28 cellular contexts compared by ENCODE assay signal in the genomic region with DNA sequence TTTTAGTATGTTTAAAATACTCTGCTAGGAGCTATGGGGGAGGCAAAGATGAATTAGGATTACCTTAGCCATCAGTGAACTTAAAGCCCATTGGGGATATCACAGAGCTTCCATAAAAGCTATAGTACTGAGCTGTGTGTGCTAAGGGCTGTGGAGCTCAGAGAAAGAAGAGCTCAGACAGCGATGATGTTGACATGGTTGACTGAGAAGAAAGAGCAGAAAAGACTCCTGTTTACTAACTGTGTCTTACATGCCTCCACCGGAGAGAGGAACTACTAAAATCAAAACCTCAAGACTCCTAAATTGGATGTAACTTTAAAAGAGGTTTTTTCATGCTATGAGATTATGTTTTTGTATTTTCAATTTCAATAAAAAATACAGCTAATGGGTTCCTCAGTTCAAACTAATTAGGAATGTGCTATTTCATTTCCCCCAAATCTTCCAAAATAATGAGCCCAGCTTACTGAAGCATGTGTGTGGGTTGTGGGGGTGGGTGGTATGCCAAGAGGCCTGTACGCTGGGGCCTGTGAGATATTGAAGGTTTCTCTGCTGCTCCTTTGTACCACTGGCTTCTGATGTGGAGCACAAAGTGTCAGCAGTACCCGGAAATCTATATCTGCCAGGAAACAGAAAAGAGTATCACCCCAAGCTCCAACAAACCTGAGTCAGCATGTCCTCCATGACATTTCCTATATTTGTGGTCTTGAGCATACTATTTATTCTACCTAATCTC. TPM values are rescaled to one million over a fixed set of nuclear protein-coding genes. Genes with fewer than 3 reads are reported as not detected.
DNase-seq lines count a peak whose midpoint lies in the region; ATAC-seq and TF ChIP-seq lines count a peak whose summit lies in the region.
"Had no signal": no experiment of that assay in that cellular context is flagged by ENCODE, and none has a peak within 500 bp of the region (broad histone marks: within the 10 kb centered on the region; RNA-seq: fewer than 3 reads in every experiment).

No MANE protein-coding gene starts in this region.

- H4K20me1 ChIP-seq in neural progenitor cell (ENCODE audit: low read depth) = no peaks in the 10 kb centered on the region

- no peaks in the 10 kb centered on the region for H3K36me3 ChIP-seq in CD8-positive, alpha-beta T cell (ENCODE audit: insufficient read depth, low read length)
- H3K36me3 ChIP-seq in neuronal stem cell (replicated peaks in 1 of 2; ENCODE audit: control insufficient read depth in 2 of 2, insufficient read depth in 2 of 2, low read length in 2 of 2) = no peaks in the 10 kb centered on the region
- no peaks in the 10 kb centered on the region for H3K36me3 ChIP-seq in neural progenitor cell
- H3K36me3 ChIP-seq: adrenal gland, right atrium auricular region, spleen had no signal

- no peak overlapping the region for H4K8ac ChIP-seq in neuronal stem cell (ENCODE audit: low read depth, low read length)

- no peak overlapping the region for H2BK15ac ChIP-seq in neuronal stem cell (ENCODE audit: low read length)

- no peak overlapping the region for H3K4me2 ChIP-seq in neuronal stem cell (ENCODE audit: insufficient read depth, low read length, poor library complexity, severe bottlenecking)
- H3K4me2 ChIP-seq in neural progenitor cell = no peak overlapping the region

- intact Hi-C loops in CD8-positive, alpha-beta T cell (cut with DNase I, micrococcal nuclease) = no loop called here
- intact Hi-C loops in activated B cell treated with CpG ODN at 0.5 μM for 24 hours (cut with micrococcal nuclease) = loop anchor here (5.0 kb wide), 1 partner anchor 82 kb away; no protein-coding TSS in a partner anchor

- H3K9ac ChIP-seq in neuronal stem cell (ENCODE audit: low read depth, low read length, poor library complexity) (no peak overlapping the region), neural progenitor cell (no peak overlapping the region)
- H3K9ac ChIP-seq: parathyroid adenoma had no signal

- no peaks in the 10 kb centered on the region for H3K4me1 ChIP-seq in CD8-positive, alpha-beta T cell (ENCODE audit: insufficient read depth, low read length)
- peaks cover 0 to 2% of the 10 kb centered on the region in 2 donors for H3K4me1 ChIP-seq in neuronal stem cell (ENCODE audit: control insufficient read depth in 2 of 2, insufficient read depth in 1 of 2, low read depth in 1 of 2, low read length in 2 of 2)
- H3K4me1 ChIP-seq in neural progenitor cell = no peaks in the 10 kb centered on the region
- H3K4me1 ChIP-seq: parathyroid adenoma, right atrium auricular region had no signal

- H3K27ac ChIP-seq in CD8-positive, alpha-beta T cell (ENCODE audit: low read depth, low read length) = no peak overlapping the region
- H3K27ac ChIP-seq in neuronal stem cell (replicated peaks; ENCODE audit: low read length) (no peak overlapping the region), neural progenitor cell (no peak overlapping the region)
- H3K27ac ChIP-seq: adrenal gland, dorsolateral prefrontal cortex, parathyroid adenoma, right atrium auricular region had no signal

- no peaks in the 10 kb centered on the region for H3K27me3 ChIP-seq in CD8-positive, alpha-beta T cell (ENCODE audit: insufficient read depth, low read length)
- H3K27me3 ChIP-seq in neuronal stem cell (ENCODE audit: control insufficient read depth in 3 of 3, insufficient read depth in 3 of 3, low read depth in 1 of 3, low read length in 3 of 3) (peaks cover 0 to 7% (median 0%) of the 10 kb centered on the region in 3 experiments), neural progenitor cell (peaks cover 15% of the 10 kb centered on the region)
- H3K27me3 ChIP-seq: adrenal gland, dorsolateral prefrontal cortex, right atrium auricular region, spleen had no signal

- H2BK120ac ChIP-seq in neuronal stem cell (ENCODE audit: low read depth, low read length) = no peak overlapping the region

- H3K23ac ChIP-seq in neuronal stem cell (ENCODE audit: low read depth, low read length, poor library complexity) = no peak overlapping the region

- no peak overlapping the region for H2BK12ac ChIP-seq in neuronal stem cell (ENCODE audit: low read length)

- ATAC-seq in CD8-positive, alpha-beta T cell = no peak
- ATAC-seq in GM19351 (IDR thresholded peaks at IDR 0.05; ENCODE audit: unreplicated experiment) (peak; percentile 51), activated B cell treated with CpG ODN at 0.5 μM for 24 hours (ENCODE audit: low read depth) (peak; percentile 59), naive B cell (ENCODE audit: low read depth in 2 of 2) (peak; percentile 73 to 77), GM19452 (IDR thresholded peaks at IDR 0.05; ENCODE audit: unreplicated experiment) (no peak)
- ATAC-seq: natural killer cell, Panc1, WTC11 had no signal

- no peaks in the 10 kb centered on the region for H3F3A ChIP-seq in neural progenitor cell (ENCODE audit: low read depth)

- TF ChIP-seq CTCF in CD8-positive, alpha-beta T cell (IDR thresholded peaks at IDR 0.05) = no peak
- TF ChIP-seq CTCF in activated B cell treated with CpG ODN at 0.5 μM for 24 hours (IDR thresholded peaks at IDR 0.05) (no peak), neural progenitor cell (IDR thresholded peaks at IDR 0.05) (no peak)

- H3K4me1 Mint-ChIP-seq in CD8-positive, alpha-beta T cell (ENCODE audit: low read depth) = peaks cover 9% of the 10 kb centered on the region
- H3K4me1 Mint-ChIP-seq in activated B cell treated with CpG ODN at 0.5 μM for 24 hours = peaks cover 53% of the 10 kb centered on the region
- peaks cover 10 to 24% (median 20%) of the 10 kb centered on the region in 3 donors for H3K4me1 Mint-ChIP-seq in naive B cell
- no peaks in the 10 kb centered on the region for H3K4me1 Mint-ChIP-seq in neural progenitor cell
- H3K4me1 Mint-ChIP-seq: brain, natural killer cell, WTC11 had no signal

- H3K27me3 Mint-ChIP-seq in CD8-positive, alpha-beta T cell (ENCODE audit: low read depth) = no peaks in the 10 kb centered on the region
- H3K27me3 Mint-ChIP-seq in activated B cell treated with CpG ODN at 0.5 μM for 24 hours = no peaks in the 10 kb centered on the region
- peaks cover 0 to 5% (median 0%) of the 10 kb centered on the region in 3 donors for H3K27me3 Mint-ChIP-seq in naive B cell
- H3K27me3 Mint-ChIP-seq in neural progenitor cell (ENCODE audit: insufficient read depth, low read depth) = peaks cover 3% of the 10 kb centered on the region

- H3K79me1 ChIP-seq in neuronal stem cell (ENCODE audit: low read depth, low read length) = no peaks in the 10 kb centered on the region

- no peak overlapping the region for H3K4me3 ChIP-seq in CD8-positive, alpha-beta T cell (ENCODE audit: low read depth, low read length)
- no peak overlapping the region for H3K4me3 ChIP-seq in neuronal stem cell (ENCODE audit: low read length in 2 of 2)
- H3K4me3 ChIP-seq in neural progenitor cell = no peak overlapping the region
- H3K4me3 ChIP-seq: adrenal gland, dorsolateral prefrontal cortex, right atrium auricular region, spleen had no signal

- H3K18ac ChIP-seq in neuronal stem cell (ENCODE audit: low read length) = no peak overlapping the region

- no peak overlapping the region for H2AK5ac ChIP-seq in neuronal stem cell (ENCODE audit: low read depth, low read length)

- H3K4me3 Mint-ChIP-seq in CD8-positive, alpha-beta T cell = no peak overlapping the region
- H3K4me3 Mint-ChIP-seq in activated B cell treated with CpG ODN at 0.5 μM for 24 hours (peak overlapping the region; percentile 8), naive B cell (peak overlapping the region in 5 of 8 donors; percentile 9 to 62 (median 35)), neural progenitor cell (no peak overlapping the region)
- H3K4me3 Mint-ChIP-seq: brain; natural killer cell; T-helper 2 cell treated with Interferon-gamma antibody and Interleukin-4, amounts not matched to agents 5 μg/mL and 100 μg/mL, for 36 hours; WTC11 had no signal

- no peak overlapping the region for H3K14ac ChIP-seq in neuronal stem cell (ENCODE audit: low read length)

- POLR2A ChIA-PET in CD8-positive, alpha-beta T cell (lab: Charles Lee) = no interaction called here
- POLR2A ChIA-PET in activated B cell treated with CpG ODN at 0.5 μM for 24 hours (lab: Charles Lee) = no interaction called here

- H2AFZ ChIP-seq in neuronal stem cell (ENCODE audit: low read length) = no peak overlapping the region
- H2AFZ ChIP-seq in neural progenitor cell (replicated peaks) = no peak overlapping the region
- H2AFZ ChIP-seq: parathyroid adenoma had no signal

- CTCF ChIA-PET in CD8-positive, alpha-beta T cell (lab: Charles Lee) = interaction anchor here (0.8 kb wide), 1 partner anchor 201 kb away, joined by 3 read pairs; no protein-coding TSS in a partner anchor
- CTCF ChIA-PET in activated B cell treated with CpG ODN at 0.5 μM for 24 hours (lab: Charles Lee) = interaction anchor here (1.7 kb wide), 1 partner anchor 201 kb away, joined by 9 read pairs; no protein-coding TSS in a partner anchor

- peaks cover 3% of the 10 kb centered on the region for H3K9me3 Mint-ChIP-seq in CD8-positive, alpha-beta T cell
- H3K9me3 Mint-ChIP-seq in activated B cell treated with CpG ODN at 0.5 μM for 24 hours = peaks cover 2% of the 10 kb centered on the region
- H3K9me3 Mint-ChIP-seq in naive B cell = peaks cover 0 to 4% (median 0%) of the 10 kb centered on the region in 7 donors
- H3K9me3 Mint-ChIP-seq in neural progenitor cell = peaks cover 2% of the 10 kb centered on the region
- H3K9me3 Mint-ChIP-seq: T-helper 2 cell treated with Interferon-gamma antibody and Interleukin-4, amounts not matched to agents 5 μg/mL and 100 μg/mL, for 36 hours had no signal

- DNase-seq in CD8-positive, alpha-beta T cell = no peak
- DNase-seq in activated B cell treated with CpG ODN at 0.5 μM for 24 hours (no peak), naive B cell (no peak), neuronal stem cell (ENCODE audit: low spot score) (no peak), neural progenitor cell (ENCODE audit: low spot score) (no peak)
- DNase-seq: activated CD4-positive, alpha-beta T cell treated with anti-CD3 and anti-CD28 coated beads, Interleukin-2, amount 50 U/mL, for 48 hours; adrenal gland; dorsolateral prefrontal cortex; KBM-7; kidney; midbrain; natural killer cell; NCI-H1105 treated with DMSO at 0.1 percent for 48 hours; NCI-H2029; NCI-H526 treated with DMSO at 0.1 percent for 48 hours; SHP77; spleen; trophoblast cell had no signal

- no peak overlapping the region for H3K4ac ChIP-seq in neuronal stem cell (ENCODE audit: low read length)

- no peaks in the 10 kb centered on the region for H3K9me3 ChIP-seq in CD8-positive, alpha-beta T cell (ENCODE audit: low read length)
- no peaks in the 10 kb centered on the region for H3K9me3 ChIP-seq in neuronal stem cell (replicated peaks in 1 of 2; ENCODE audit: control insufficient read depth in 2 of 2, insufficient read depth in 1 of 2, low read depth in 1 of 2, low read length in 2 of 2)
- no peaks in the 10 kb centered on the region for H3K9me3 ChIP-seq in neural progenitor cell (ENCODE audit: low read depth)
- H3K9me3 ChIP-seq: adrenal gland, right atrium auricular region, spleen had no signal

- WGBS in neuronal stem cell (ENCODE audit: extremely low coverage in 2 of 2, insufficient read length in 2 of 2, insufficient replicate concordance in 1 of 2), 2 donors = no CpG with 5 or more reads among the region's 4 CpGs

- no peaks in the 10 kb centered on the region for H3K79me2 ChIP-seq in neural progenitor cell (ENCODE audit: low read depth)
- H3K79me2 ChIP-seq: parathyroid adenoma had no signal

- H2BK5ac ChIP-seq in neuronal stem cell (ENCODE audit: low read length) = no peak overlapping the region

- no peaks in the 10 kb centered on the region for H3K36me3 Mint-ChIP-seq in CD8-positive, alpha-beta T cell
- H3K36me3 Mint-ChIP-seq in activated B cell treated with CpG ODN at 0.5 μM for 24 hours (ENCODE audit: low read depth) (no peaks in the 10 kb centered on the region), naive B cell (peaks cover 0 to 7% of the 10 kb centered on the region in 2 donors), neural progenitor cell (no peaks in the 10 kb centered on the region)
- H3K36me3 Mint-ChIP-seq: brain, natural killer cell, WTC11 had no signal

- H4K91ac ChIP-seq in neuronal stem cell (ENCODE audit: low read depth, low read length, poor library complexity) = no peak overlapping the region

- peak overlapping the region; percentile 23 for H3K27ac Mint-ChIP-seq in CD8-positive, alpha-beta T cell
- peak overlapping the region; percentile 71 for H3K27ac Mint-ChIP-seq in activated B cell treated with CpG ODN at 0.5 μM for 24 hours
- peak overlapping the region; percentile 20 to 82 (median 32) for H3K27ac Mint-ChIP-seq in naive B cell
- H3K27ac Mint-ChIP-seq in neural progenitor cell = no peak overlapping the region
- H3K27ac Mint-ChIP-seq: brain; natural killer cell; T-helper 2 cell treated with Interferon-gamma antibody and Interleukin-4, amounts not matched to agents 5 μg/mL and 100 μg/mL, for 36 hours; WTC11 had no signal

RNA-seq across cellular contexts. Expression of a gene that starts 22.7 kb away (rescaled TPM):
- total RNA-seq in CD8-positive, alpha-beta T cell = not detected
- 3.9 and 4.2 TPM in 2 replicates for total RNA-seq in activated B cell treated with CpG ODN at 0.5 μM for 24 hours
- under 1 TPM in 4 of 6 donors, not detected in 2; 0.30 to 0.68 (median 0.54) TPM for polyA plus RNA-seq in naive B cell (ENCODE audit: low read depth in 6 of 6)
- 0.21 TPM for polyA plus RNA-seq in neuronal stem cell (2013, experiment 1 of 2)
- polyA plus RNA-seq in neuronal stem cell (2013, experiment 2 of 2) = 0.28 TPM
- total RNA-seq in neural progenitor cell (ENCODE audit: low replicate concordance) = 0.22 and 0.37 TPM in 2 replicates
- total RNA-seq: endothelial cell of umbilical vein, MCF 10A had no signal
- polyA plus RNA-seq: endothelial cell of umbilical vein had no signal

Comparison
In these comparisons a context has a peak if more than half of its experiments do, and no peak if none do; other contexts are left out.
1. ATAC-seq: peak in GM19351 (single experiment), activated B cell treated with CpG ODN at 0.5 μM for 24 hours (single experiment) and naive B cell (2 of 2); none in CD8-positive, alpha-beta T cell (single experiment) and GM19452 (single experiment).
2. H3K4me3 Mint-ChIP-seq: peak in activated B cell treated with CpG ODN at 0.5 μM for 24 hours (single experiment) and naive B cell (5 of 8); none in CD8-positive, alpha-beta T cell (single experiment) and neural progenitor cell (single experiment).